In genomic region chr4:148561467-148561866, GRCh38 we compare ENCODE assay signal across 36 cellular contexts.
"Had no signal": no experiment of that assay in that cellular context is flagged by ENCODE, and none has a peak within 500 bp of the region (broad histone marks: within the 10 kb centered on the region; RNA-seq: fewer than 3 reads in every experiment).

No MANE protein-coding gene starts in this region.

- H3K4me3 Mint-ChIP-seq: activated naive CD4-positive, alpha-beta T cell treated with anti-CD3 and anti-CD28 coated beads for 36 hours; activated naive CD4-positive, alpha-beta T cell treated with anti-CD3 and anti-CD28 coated beads, Interleukin-2, amount 10 ng/mL, durations not matched to agents 7 days and 5 days; activated naive CD4-positive, alpha-beta T cell treated with anti-CD3 and anti-CD28 coated beads, Interleukin-2, amount 50 U/mL, for 24 hours; activated naive CD8-positive, alpha-beta T cell; activated naive CD8-positive, alpha-beta T cell treated with anti-CD3 and anti-CD28 coated beads for 36 hours; activated naive CD8-positive, alpha-beta T cell treated with anti-CD3 and anti-CD28 coated beads, Interleukin-2, amount 10 ng/mL, durations not matched to agents 7 days and 5 days; activated naive CD8-positive, alpha-beta T cell treated with anti-CD3 and anti-CD28 coated beads, Interleukin-2, amount 50 U/mL, for 24 hours; activated T-cell treated with anti-CD3 and anti-CD28 coated beads, Interleukin-2, amount 50 U/mL, for 4 hours; activated T-cell treated with anti-CD3 and anti-CD28 coated beads, Interleukin-2, amount 50 U/mL, for 72 hours; activated T-helper 1 cell treated with anti-CD3 and anti-CD28 coated beads, Interleukin-12 subunit alpha, Interleukin-12 subunit beta, Interleukin-2, Interleukin-4 antibody, amounts not matched to agents 30 ng/mL and 10 ng/mL and 1 ng/mL, durations not matched to agents 14 hours and 24 hours and 36 hours; activated T-helper 17 cell treated with anti-CD3 and anti-CD28 coated beads, Interleukin-2, amount 50 U/mL, for 72 hours; brain; central memory CD8-positive, alpha-beta T cell had no signal

- H3K27ac ChIP-seq: adrenal gland, ascending aorta, body of pancreas, brain microvascular endothelial cell, breast epithelium, cardiac muscle cell had no signal

- H3K27me3 ChIP-seq: adrenal gland, ascending aorta, body of pancreas, brain microvascular endothelial cell, breast epithelium, cardiac muscle cell had no signal

- H3K9me3 ChIP-seq: adrenal gland, ascending aorta, body of pancreas, breast epithelium had no signal

- H3K4me3 ChIP-seq: adrenal gland, ascending aorta, body of pancreas, breast epithelium, cardiac muscle cell had no signal

- DNase-seq: activated effector memory CD4-positive, alpha-beta T cell treated with anti-CD3 and anti-CD28 coated beads, Interleukin-2, amount 50 U/mL, for 16 hours; activated effector memory CD4-positive, alpha-beta T cell treated with Interleukin-2 at 50 U/mL for 16 hours; activated gamma-delta T cell; activated gamma-delta T cell treated with Interleukin-2 at 50 U/mL for 16 hours; activated naive CD4-positive, alpha-beta T cell; activated naive CD4-positive, alpha-beta T cell treated with anti-CD3 and anti-CD28 coated beads for 36 hours; activated naive CD4-positive, alpha-beta T cell treated with anti-CD3 and anti-CD28 coated beads, Interleukin-2, amount 10 ng/mL, durations not matched to agents 7 days and 5 days; activated naive CD4-positive, alpha-beta T cell treated with anti-CD3 and anti-CD28 coated beads, Interleukin-2, amount 50 U/mL, for 16 hours; activated naive CD4-positive, alpha-beta T cell treated with Interleukin-2 at 50 U/mL for 16 hours; activated naive CD8-positive, alpha-beta T cell treated with anti-CD3 and anti-CD28 coated beads for 36 hours; activated naive CD8-positive, alpha-beta T cell treated with anti-CD3 and anti-CD28 coated beads, Interleukin-2, amount 10 ng/mL, durations not matched to agents 7 days and 5 days; activated naive CD8-positive, alpha-beta T cell treated with anti-CD3 and anti-CD28 coated beads, Interleukin-2, amount 50 U/mL, for 24 hours; activated T-cell treated with anti-CD3 and anti-CD28 coated beads, Interleukin-2, amount 50 U/mL, for 4 hours; activated T-cell treated with anti-CD3 and anti-CD28 coated beads, Interleukin-2, amount 50 U/mL, for 48 hours; activated T-cell treated with anti-CD3 and anti-CD28 coated beads, Interleukin-2, amount 50 U/mL, for 72 hours; adrenal gland; amniotic stem cell; amygdala; anterior cingulate cortex; aorta; body of pancreas; brain microvascular endothelial cell; caudate nucleus; central memory CD4-positive, alpha-beta T cell; cerebellar nuclear complex had no signal

- H3K4me1 ChIP-seq: adrenal gland, ascending aorta, body of pancreas, breast epithelium had no signal

- H3K36me3 ChIP-seq: adrenal gland, ascending aorta, brain microvascular endothelial cell, breast epithelium, cardiac muscle cell had no signal

- H3K27me3 Mint-ChIP-seq: activated naive CD4-positive, alpha-beta T cell treated with anti-CD3 and anti-CD28 coated beads, Interleukin-2, amount 10 ng/mL, durations not matched to agents 7 days and 5 days; activated naive CD4-positive, alpha-beta T cell treated with anti-CD3 and anti-CD28 coated beads, Interleukin-2, amount 50 U/mL, for 24 hours; activated naive CD8-positive, alpha-beta T cell; activated naive CD8-positive, alpha-beta T cell treated with anti-CD3 and anti-CD28 coated beads for 36 hours; activated naive CD8-positive, alpha-beta T cell treated with anti-CD3 and anti-CD28 coated beads, Interleukin-2, amount 10 ng/mL, durations not matched to agents 7 days and 5 days; activated naive CD8-positive, alpha-beta T cell treated with anti-CD3 and anti-CD28 coated beads, Interleukin-2, amount 50 U/mL, for 24 hours; activated T-helper 17 cell treated with anti-CD3 and anti-CD28 coated beads, Interleukin-2, amount 50 U/mL, for 72 hours; central memory CD8-positive, alpha-beta T cell had no signal

- H3K4me1 Mint-ChIP-seq: activated naive CD4-positive, alpha-beta T cell treated with anti-CD3 and anti-CD28 coated beads, Interleukin-2, amount 10 ng/mL, durations not matched to agents 7 days and 5 days; activated naive CD4-positive, alpha-beta T cell treated with anti-CD3 and anti-CD28 coated beads, Interleukin-2, amount 50 U/mL, for 24 hours; activated naive CD8-positive, alpha-beta T cell treated with anti-CD3 and anti-CD28 coated beads for 36 hours; activated naive CD8-positive, alpha-beta T cell treated with anti-CD3 and anti-CD28 coated beads, Interleukin-2, amount 10 ng/mL, durations not matched to agents 7 days and 5 days; activated naive CD8-positive, alpha-beta T cell treated with anti-CD3 and anti-CD28 coated beads, Interleukin-2, amount 50 U/mL, for 24 hours; activated T-helper 17 cell treated with anti-CD3 and anti-CD28 coated beads, Interleukin-2, amount 50 U/mL, for 72 hours; brain; central memory CD8-positive, alpha-beta T cell had no signal

- ATAC-seq: activated naive CD4-positive, alpha-beta T cell treated with anti-CD3 and anti-CD28 coated beads, Interleukin-2, amount 50 U/mL, for 72 hours; activated naive CD8-positive, alpha-beta T cell treated with anti-CD3 and anti-CD28 coated beads, Interleukin-2, amount 50 U/mL, for 24 hours; activated T-cell treated with anti-CD3 and anti-CD28 coated beads, Interleukin-2, amount 50 U/mL, for 4 hours; activated T-cell treated with anti-CD3 and anti-CD28 coated beads, Interleukin-2, amount 50 U/mL, for 72 hours; activated T-helper 17 cell treated with anti-CD3 and anti-CD28 coated beads, Interleukin-2, amount 50 U/mL, for 72 hours; body of pancreas had no signal

- H3K9me3 Mint-ChIP-seq: activated naive CD4-positive, alpha-beta T cell treated with anti-CD3 and anti-CD28 coated beads for 36 hours; activated naive CD4-positive, alpha-beta T cell treated with anti-CD3 and anti-CD28 coated beads, Interleukin-2, amount 10 ng/mL, durations not matched to agents 7 days and 5 days; activated naive CD4-positive, alpha-beta T cell treated with anti-CD3 and anti-CD28 coated beads, Interleukin-2, amount 50 U/mL, for 24 hours; activated naive CD4-positive, alpha-beta T cell treated with anti-CD3 and anti-CD28 coated beads, Interleukin-2, amount 50 U/mL, for 72 hours; activated naive CD8-positive, alpha-beta T cell treated with anti-CD3 and anti-CD28 coated beads for 36 hours; activated naive CD8-positive, alpha-beta T cell treated with anti-CD3 and anti-CD28 coated beads, Interleukin-2, amount 10 ng/mL, durations not matched to agents 7 days and 5 days; activated naive CD8-positive, alpha-beta T cell treated with anti-CD3 and anti-CD28 coated beads, Interleukin-2, amount 50 U/mL, for 24 hours; activated T-cell treated with anti-CD3 and anti-CD28 coated beads, Interleukin-2, amount 50 U/mL, for 4 hours; activated T-cell treated with anti-CD3 and anti-CD28 coated beads, Interleukin-2, amount 50 U/mL, for 72 hours; activated T-helper 1 cell treated with anti-CD3 and anti-CD28 coated beads, Interleukin-12 subunit alpha, Interleukin-12 subunit beta, Interleukin-2, Interleukin-4 antibody, amounts not matched to agents 30 ng/mL and 10 ng/mL and 1 ng/mL, durations not matched to agents 14 hours and 24 hours and 36 hours; activated T-helper 17 cell treated with anti-CD3 and anti-CD28 coated beads, Interleukin-2, amount 50 U/mL, for 72 hours; activated T-helper 2 cell treated with anti-CD3 and anti-CD28 coated beads, Interferon-gamma antibody, Interleukin-2, Interleukin-4, amounts not matched to agents 10 μg/mL and 5 μg/mL and 100 μg/mL, durations not matched to agents 14 hours and 24 hours and 36 hours; brain; central memory CD8-positive, alpha-beta T cell had no signal

- H3K36me3 Mint-ChIP-seq: activated naive CD4-positive, alpha-beta T cell treated with anti-CD3 and anti-CD28 coated beads, Interleukin-2, amount 10 ng/mL, durations not matched to agents 7 days and 5 days; activated naive CD4-positive, alpha-beta T cell treated with anti-CD3 and anti-CD28 coated beads, Interleukin-2, amount 50 U/mL, for 72 hours; activated naive CD8-positive, alpha-beta T cell; activated naive CD8-positive, alpha-beta T cell treated with anti-CD3 and anti-CD28 coated beads for 36 hours; activated naive CD8-positive, alpha-beta T cell treated with anti-CD3 and anti-CD28 coated beads, Interleukin-2, amount 10 ng/mL, durations not matched to agents 7 days and 5 days; brain had no signal

- H3K27ac Mint-ChIP-seq: activated naive CD4-positive, alpha-beta T cell treated with anti-CD3 and anti-CD28 coated beads for 36 hours; activated naive CD4-positive, alpha-beta T cell treated with anti-CD3 and anti-CD28 coated beads, Interleukin-2, amount 10 ng/mL, durations not matched to agents 7 days and 5 days; activated naive CD4-positive, alpha-beta T cell treated with anti-CD3 and anti-CD28 coated beads, Interleukin-2, amount 50 U/mL, for 24 hours; activated naive CD4-positive, alpha-beta T cell treated with anti-CD3 and anti-CD28 coated beads, Interleukin-2, amount 50 U/mL, for 72 hours; activated naive CD8-positive, alpha-beta T cell; activated naive CD8-positive, alpha-beta T cell treated with anti-CD3 and anti-CD28 coated beads for 36 hours; activated naive CD8-positive, alpha-beta T cell treated with anti-CD3 and anti-CD28 coated beads, Interleukin-2, amount 10 ng/mL, durations not matched to agents 7 days and 5 days; activated naive CD8-positive, alpha-beta T cell treated with anti-CD3 and anti-CD28 coated beads, Interleukin-2, amount 50 U/mL, for 24 hours; activated T-cell treated with anti-CD3 and anti-CD28 coated beads, Interleukin-2, amount 50 U/mL, for 72 hours; activated T-helper 1 cell treated with anti-CD3 and anti-CD28 coated beads, Interleukin-12 subunit alpha, Interleukin-12 subunit beta, Interleukin-2, Interleukin-4 antibody, amounts not matched to agents 30 ng/mL and 10 ng/mL and 1 ng/mL, durations not matched to agents 14 hours and 24 hours and 36 hours; activated T-helper 17 cell treated with anti-CD3 and anti-CD28 coated beads, Interleukin-2, amount 50 U/mL, for 72 hours; activated T-helper 2 cell treated with anti-CD3 and anti-CD28 coated beads, Interferon-gamma antibody, Interleukin-2, Interleukin-4, amounts not matched to agents 10 μg/mL and 5 μg/mL and 100 μg/mL, durations not matched to agents 14 hours and 24 hours and 36 hours; brain had no signal
